In genomic region chr4:73726000-73726399, GRCh38 we compare ENCODE assay signal across 1 cellular context.
TF ChIP-seq lines count a peak whose summit lies in the region.

No MANE protein-coding gene starts in this region.

TF ChIP-seq in K562, 482 proteins besides CTCF, POLR2A, EP300 and RAD21 (continued from another document):
- TF ChIP-seq, protein P1, sequence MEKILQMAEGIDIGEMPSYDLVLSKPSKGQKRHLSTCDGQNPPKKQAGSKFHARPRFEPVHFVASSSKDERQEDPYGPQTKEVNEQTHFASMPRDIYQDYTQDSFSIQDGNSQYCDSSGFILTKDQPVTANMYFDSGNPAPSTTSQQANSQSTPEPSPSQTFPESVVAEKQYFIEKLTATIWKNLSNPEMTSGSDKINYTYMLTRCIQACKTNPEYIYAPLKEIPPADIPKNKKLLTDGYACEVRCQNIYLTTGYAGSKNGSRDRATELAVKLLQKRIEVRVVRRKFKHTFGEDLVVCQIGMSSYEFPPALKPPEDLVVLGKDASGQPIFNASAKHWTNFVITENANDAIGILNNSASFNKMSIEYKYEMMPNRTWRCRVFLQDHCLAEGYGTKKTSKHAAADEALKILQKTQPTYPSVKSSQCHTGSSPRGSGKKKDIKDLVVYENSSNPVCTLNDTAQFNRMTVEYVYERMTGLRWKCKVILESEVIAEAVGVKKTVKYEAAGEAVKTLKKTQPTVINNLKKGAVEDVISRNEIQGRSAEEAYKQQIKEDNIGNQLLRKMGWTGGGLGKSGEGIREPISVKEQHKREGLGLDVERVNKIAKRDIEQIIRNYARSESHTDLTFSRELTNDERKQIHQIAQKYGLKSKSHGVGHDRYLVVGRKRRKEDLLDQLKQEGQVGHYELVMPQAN (IDR thresholded peaks at IDR 0.05; ENCODE audit: borderline replicate concordance), result no peak
- TF ChIP-seq BCOR (IDR thresholded peaks at IDR 0.05), result no peak
- peak; percentile 51 for TF ChIP-seq NFE2 (IDR thresholded peaks at IDR 0.05; ENCODE audit: low read depth)
- TF ChIP-seq ZNF253 (CRISPR knock-in tag; conservative IDR thresholded peaks at IDR 0.05), result no peak
- TF ChIP-seq ZBED1 (IDR thresholded peaks at IDR 0.05), result no peak
- TF ChIP-seq BCL6 (CRISPR knock-in tag; IDR thresholded peaks at IDR 0.05), result no peak
- TF ChIP-seq MCM5 (IDR thresholded peaks at IDR 0.05; ENCODE audit: low read depth), result no peak
- TF ChIP-seq ATF3 (IDR thresholded peaks at IDR 0.05), result peak; percentile 39; the same call in 1 of the 2 replicates
- TF ChIP-seq ATF3 (CRISPR knock-in tag; conservative IDR thresholded peaks at IDR 0.05), result no peak
- no peak for TF ChIP-seq ZNF184 (CRISPR knock-in tag; IDR thresholded peaks at IDR 0.05)
- peak; percentile 69 for TF ChIP-seq FOSL1 (tag; conservative IDR thresholded peaks at IDR 0.05)
- TF ChIP-seq, protein P2, sequence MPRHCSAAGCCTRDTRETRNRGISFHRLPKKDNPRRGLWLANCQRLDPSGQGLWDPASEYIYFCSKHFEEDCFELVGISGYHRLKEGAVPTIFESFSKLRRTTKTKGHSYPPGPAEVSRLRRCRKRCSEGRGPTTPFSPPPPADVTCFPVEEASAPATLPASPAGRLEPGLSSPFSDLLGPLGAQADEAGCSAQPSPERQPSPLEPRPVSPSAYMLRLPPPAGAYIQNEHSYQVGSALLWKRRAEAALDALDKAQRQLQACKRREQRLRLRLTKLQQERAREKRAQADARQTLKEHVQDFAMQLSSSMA (CRISPR knock-in tag; IDR thresholded peaks at IDR 0.05), result no peak
- TF ChIP-seq TRIM28 (IDR thresholded peaks at IDR 0.05), result no peak
- TF ChIP-seq SP2 (IDR thresholded peaks at IDR 0.05; ENCODE audit: extremely low read depth, low read depth, low read length, poor library complexity, severe bottlenecking), result no peak
- TF ChIP-seq CC2D1A (IDR thresholded peaks at IDR 0.05), result no peak
- TF ChIP-seq TEAD4 (IDR thresholded peaks at IDR 0.05; ENCODE audit: low read length), result peak; percentile 50; the same call in 1 of the 2 replicates
- TF ChIP-seq TEAD4 (CRISPR knock-in tag; IDR thresholded peaks at IDR 0.05; ENCODE audit: borderline replicate concordance), result no peak
- TF ChIP-seq, protein P3, sequence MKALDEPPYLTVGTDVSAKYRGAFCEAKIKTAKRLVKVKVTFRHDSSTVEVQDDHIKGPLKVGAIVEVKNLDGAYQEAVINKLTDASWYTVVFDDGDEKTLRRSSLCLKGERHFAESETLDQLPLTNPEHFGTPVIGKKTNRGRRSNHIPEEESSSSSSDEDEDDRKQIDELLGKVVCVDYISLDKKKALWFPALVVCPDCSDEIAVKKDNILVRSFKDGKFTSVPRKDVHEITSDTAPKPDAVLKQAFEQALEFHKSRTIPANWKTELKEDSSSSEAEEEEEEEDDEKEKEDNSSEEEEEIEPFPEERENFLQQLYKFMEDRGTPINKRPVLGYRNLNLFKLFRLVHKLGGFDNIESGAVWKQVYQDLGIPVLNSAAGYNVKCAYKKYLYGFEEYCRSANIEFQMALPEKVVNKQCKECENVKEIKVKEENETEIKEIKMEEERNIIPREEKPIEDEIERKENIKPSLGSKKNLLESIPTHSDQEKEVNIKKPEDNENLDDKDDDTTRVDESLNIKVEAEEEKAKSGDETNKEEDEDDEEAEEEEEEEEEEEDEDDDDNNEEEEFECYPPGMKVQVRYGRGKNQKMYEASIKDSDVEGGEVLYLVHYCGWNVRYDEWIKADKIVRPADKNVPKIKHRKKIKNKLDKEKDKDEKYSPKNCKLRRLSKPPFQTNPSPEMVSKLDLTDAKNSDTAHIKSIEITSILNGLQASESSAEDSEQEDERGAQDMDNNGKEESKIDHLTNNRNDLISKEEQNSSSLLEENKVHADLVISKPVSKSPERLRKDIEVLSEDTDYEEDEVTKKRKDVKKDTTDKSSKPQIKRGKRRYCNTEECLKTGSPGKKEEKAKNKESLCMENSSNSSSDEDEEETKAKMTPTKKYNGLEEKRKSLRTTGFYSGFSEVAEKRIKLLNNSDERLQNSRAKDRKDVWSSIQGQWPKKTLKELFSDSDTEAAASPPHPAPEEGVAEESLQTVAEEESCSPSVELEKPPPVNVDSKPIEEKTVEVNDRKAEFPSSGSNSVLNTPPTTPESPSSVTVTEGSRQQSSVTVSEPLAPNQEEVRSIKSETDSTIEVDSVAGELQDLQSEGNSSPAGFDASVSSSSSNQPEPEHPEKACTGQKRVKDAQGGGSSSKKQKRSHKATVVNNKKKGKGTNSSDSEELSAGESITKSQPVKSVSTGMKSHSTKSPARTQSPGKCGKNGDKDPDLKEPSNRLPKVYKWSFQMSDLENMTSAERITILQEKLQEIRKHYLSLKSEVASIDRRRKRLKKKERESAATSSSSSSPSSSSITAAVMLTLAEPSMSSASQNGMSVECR (CRISPR knock-in tag; IDR thresholded peaks at IDR 0.05), result no peak
